In the genomic region with DNA sequence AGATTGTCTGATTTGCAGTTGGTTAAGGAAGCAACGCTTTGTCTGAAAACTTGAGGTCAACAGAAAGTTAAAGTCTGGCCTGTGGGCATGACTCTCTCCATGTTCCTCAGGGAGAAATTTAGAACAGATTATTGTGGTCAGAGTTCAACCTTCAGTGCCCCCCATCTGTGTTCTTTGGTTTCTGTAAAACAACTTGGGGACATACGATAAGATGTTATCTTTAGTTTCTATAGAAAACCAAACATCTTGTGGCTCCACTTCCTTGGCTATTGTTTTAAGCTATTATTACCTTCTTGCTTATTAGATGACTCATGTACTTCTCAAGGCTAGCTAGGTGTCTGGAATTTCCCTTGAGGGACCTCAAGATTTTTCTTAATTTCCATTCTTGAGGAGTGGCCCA, we compare ENCODE assay signal across 17 cellular contexts.
"Had no signal": no experiment of that assay in that cellular context is flagged by ENCODE, and none has a peak within 500 bp of the region (broad histone marks: within the 10 kb centered on the region; RNA-seq: fewer than 3 reads in every experiment).

No MANE protein-coding gene starts in this region.

- ATAC-seq: activated CD8-positive, alpha-beta T cell treated with anti-CD3 and anti-CD28 coated beads, Interleukin-2, amount 10 ng/mL, durations not matched to agents 7 days and 5 days; mucosa of descending colon; natural killer cell treated with Interleukin-12 subunit alpha and Interleukin-12 subunit beta and Interleukin-15 and Interleukin-18, amount 100 ng/mL, for 72 hours; T-cell; WTC11 had no signal

- DNase-seq: activated CD4-positive, alpha-beta T cell treated with anti-CD3 and anti-CD28 coated beads for 48 hours; activated CD8-positive, alpha-beta memory T cell treated with anti-CD3 and anti-CD28 coated beads, Interleukin-2, amount 50 U/mL, for 48 hours; activated CD8-positive, alpha-beta T cell treated with anti-CD3 and anti-CD28 coated beads, Interleukin-2, amount 10 ng/mL, durations not matched to agents 7 days and 5 days; activated naive CD4-positive, alpha-beta T cell; glutamatergic neuron; immature natural killer cell; mucosa of descending colon; occipital lobe; sigmoid colon; stimulated activated CD4-positive, alpha-beta T cell treated with anti-CD3 and anti-CD28 coated beads, Interleukin-2, amount 100 ng/mL, for 48 hours; stomach; T-cell; T1000 had no signal

- H3K4me3 ChIP-seq: ascending aorta, mucosa of descending colon, sigmoid colon, stomach, thoracic aorta had no signal
